ENCODE assay signal across 8 cellular contexts in the genomic region with DNA sequence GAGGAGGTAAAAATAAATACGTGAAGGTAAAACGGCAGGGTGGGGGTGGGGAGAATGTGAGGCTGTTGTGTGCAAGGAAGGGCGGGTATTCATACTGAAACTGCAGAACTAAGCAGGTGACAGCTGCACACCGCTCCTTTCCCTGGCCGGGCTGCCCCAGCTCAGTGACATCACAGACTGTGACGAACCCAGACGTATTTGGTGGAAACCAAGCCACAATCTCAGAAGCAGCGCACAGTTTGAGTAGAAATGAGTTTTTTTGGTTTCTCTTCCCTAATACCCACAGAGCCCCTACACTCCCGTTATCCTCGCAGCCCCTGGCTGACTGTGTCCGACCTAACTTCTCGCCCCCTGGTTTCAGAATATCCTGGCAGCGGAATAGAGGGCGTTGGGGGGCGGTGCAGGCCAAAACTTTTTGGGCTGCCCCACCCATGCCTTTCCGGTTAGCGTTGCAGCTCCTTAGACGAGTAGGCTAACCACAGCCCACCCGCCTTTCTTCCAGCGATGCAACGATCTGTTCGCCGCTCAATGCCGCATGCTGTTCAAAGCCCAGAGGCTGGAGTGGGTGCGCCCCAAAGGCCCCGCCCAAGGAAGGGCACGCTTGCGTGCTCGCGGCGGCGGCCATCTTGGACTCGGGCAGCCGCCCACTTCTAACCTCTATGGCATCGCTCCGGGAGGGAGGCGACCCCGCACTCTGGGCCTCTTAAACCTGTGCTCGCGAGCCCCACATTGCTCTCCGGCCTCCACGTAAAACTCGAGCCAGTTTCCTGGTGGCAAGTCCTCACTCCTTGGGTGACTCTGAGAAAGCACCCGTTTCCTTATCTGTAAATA. TPM values are rescaled to one million over a fixed set of nuclear protein-coding genes. Genes with fewer than 3 reads are reported as not detected.
DNase-seq lines count a peak whose midpoint lies in the region; ATAC-seq and TF ChIP-seq lines count a peak whose summit lies in the region.

No MANE protein-coding gene starts in this region.

- peaks cover 5 to 18% of the 10 kb centered on the region in 2 donors for H3K4me1 ChIP-seq in left lung

- peak; percentile 78 for ATAC-seq in HG03342 (IDR thresholded peaks at IDR 0.05; ENCODE audit: unreplicated experiment)
- ATAC-seq in left lung: peak; percentile 97

- peak; percentile 73 for TF ChIP-seq POLR2A in GM19099 (IDR thresholded peaks at IDR 0.05; ENCODE audit: extremely low read depth, insufficient read length, low read depth)

- DNase-seq in Ammon's horn (ENCODE audit: low spot score) (peak; percentile 88), NCI-H524 (lab: John Stamatoyannopoulos, UW) (peak; percentile 62 to 83), left lung (peak; percentile 87 to 97)
- peak; percentile 96 for DNase-seq in activated CD4-positive, alpha-beta T cell treated with anti-CD3 and anti-CD28 coated beads for 48 hours
- DNase-seq in stimulated activated CD4-positive, alpha-beta T cell treated with anti-CD3 and anti-CD28 coated beads, Interleukin-2, amount 100 ng/mL, for 48 hours: peak; percentile 85 to 89

- TF ChIP-seq CTCF in left lung (IDR thresholded peaks at IDR 0.05): no peak

- H3K27me3 ChIP-seq in left lung: no peaks in the 10 kb centered on the region

- no peaks in the 10 kb centered on the region for H3K9me3 ChIP-seq in left lung

- H3K27ac ChIP-seq in cingulate gyrus (ENCODE audit: low read depth, low read length) (peak overlapping the region; percentile 87), left lung (peak overlapping the region; percentile 79 to 85)

- intact Hi-C loops in left lung (cut with DNase I): no loop called here

- H3K4me3 ChIP-seq in left lung: peak overlapping the region; percentile 53 to 64

- H3K36me3 ChIP-seq in left lung: peaks cover 0 to 29% of the 10 kb centered on the region in 2 donors

RNA-seq across cellular contexts. Expression of a gene that starts 9.1 kb away (rescaled TPM):
- total RNA-seq in left lung: 10 to 100 TPM; 26.5 to 27.0 TPM

RNA-seq across cellular contexts. Expression of a gene that starts 50.1 kb away (rescaled TPM):
- total RNA-seq in left lung: 100 to 1,000 TPM; 107 to 147 TPM

Comparison
In these comparisons a context has a peak if more than half of its experiments do, and no peak if none do; other contexts are left out.
1. Peak in every context shown above with its lines: DNase-seq, ATAC-seq, H3K4me3 ChIP-seq and H3K27ac ChIP-seq.